17 cellular contexts compared by ENCODE assay signal in genomic region chr18:73979742-73980141, GRCh38.
DNase-seq lines count a peak whose midpoint lies in the region; ATAC-seq and TF ChIP-seq lines count a peak whose summit lies in the region.
"Had no signal": no experiment of that assay in that cellular context is flagged by ENCODE, and none has a peak within 500 bp of the region (broad histone marks: within the 10 kb centered on the region; RNA-seq: fewer than 3 reads in every experiment).

No MANE protein-coding gene starts in this region.

- TF ChIP-seq POLR2A in prostate gland (IDR thresholded peaks at IDR 0.05) = no peak

- H3K4me3 ChIP-seq in AG09309 (ENCODE audit: control insufficient read depth, low read depth, low read length) (no peak overlapping the region), astrocyte of the spinal cord (ENCODE audit: low read depth, low read length) (no peak overlapping the region), right cardiac atrium (ENCODE audit: low read length) (no peak overlapping the region), prostate gland (no peak overlapping the region)
- H3K4me3 ChIP-seq: pancreas, spleen, upper lobe of right lung had no signal

- TF ChIP-seq CTCF in AG09309 (IDR thresholded peaks at IDR 0.05; ENCODE audit: control insufficient read depth, insufficient read depth, low read depth, low read length, missing control alignments) = no peak
- TF ChIP-seq CTCF in astrocyte of the spinal cord (IDR thresholded peaks at IDR 0.05; ENCODE audit: low read depth, low read length) = no peak
- no peak for TF ChIP-seq CTCF in foreskin keratinocyte (conservative IDR thresholded peaks at IDR 0.05)
- no peak for TF ChIP-seq CTCF in prostate gland (IDR thresholded peaks at IDR 0.05)

- no peak overlapping the region for H3K27ac Mint-ChIP-seq in stimulated activated effector memory CD8-positive, alpha-beta T cell treated with anti-CD3 and anti-CD28 coated beads, Interleukin-12 subunit alpha, Interleukin-12 subunit beta, amount 100 ng/mL, for 72 hours
- H3K27ac Mint-ChIP-seq: activated CD4-positive, alpha-beta T cell treated with anti-CD3 and anti-CD28 coated beads, Interleukin-2, amount 10 ng/mL, durations not matched to agents 7 days and 5 days; activated naive CD4-positive, alpha-beta T cell treated with anti-CD3 and anti-CD28 coated beads, Interleukin-2, amount 50 U/mL, for 72 hours; stimulated activated naive CD8-positive, alpha-beta T cell treated with anti-CD3 and anti-CD28 coated beads, Interleukin-15, Interleukin-2, amounts not matched to agents 100 ng/mL and 50 ng/mL, for 24 hours had no signal

- DNase-seq in AG09309 (ENCODE audit: low read depth) = peak; percentile 41
- DNase-seq in NCI-H2029 (lab: John Stamatoyannopoulos, UW) = peak; percentile 6
- DNase-seq in astrocyte of the spinal cord (ENCODE audit: low read depth, low spot score) = peak; percentile 81
- peak; percentile 26 to 63 for DNase-seq in foreskin keratinocyte
- no peak for DNase-seq in right cardiac atrium
- no peak for DNase-seq in AG08395 (ENCODE audit: low spot score)
- no peak for DNase-seq in prostate gland (ENCODE audit: low spot score)
- no peak for DNase-seq in stimulated activated effector memory CD8-positive, alpha-beta T cell treated with anti-CD3 and anti-CD28 coated beads, Interleukin-12 subunit alpha, Interleukin-12 subunit beta, amount 100 ng/mL, for 72 hours (ENCODE audit: low spot score in 2 of 2)
- DNase-seq: activated CD4-positive, alpha-beta T cell treated with anti-CD3 and anti-CD28 coated beads, Interleukin-2, amount 10 ng/mL, durations not matched to agents 7 days and 5 days; activated T-cell treated with anti-CD3 and anti-CD28 coated beads for 4 hours; NCI-H1092; NK-92 treated with Interleukin-12 subunit alpha and Interleukin-12 subunit beta, amount 100 ng/mL, for 24 hours; pancreas; spleen; upper lobe of right lung had no signal

- intact Hi-C loops in right cardiac atrium (cut with DNase I) = no loop called here
- intact Hi-C loops in prostate gland (cut with DNase I) = no loop called here

- WGBS in right cardiac atrium = 49% methylated on average over 2 of the region's 2 CpGs
- 71% methylated on average over 2 of the region's 2 CpGs for WGBS in prostate gland

- H3K4me1 Mint-ChIP-seq in stimulated activated effector memory CD8-positive, alpha-beta T cell treated with anti-CD3 and anti-CD28 coated beads, Interleukin-12 subunit alpha, Interleukin-12 subunit beta, amount 100 ng/mL, for 72 hours = no peaks in the 10 kb centered on the region

- no peaks in the 10 kb centered on the region for H3K27me3 ChIP-seq in foreskin keratinocyte
- no peaks in the 10 kb centered on the region for H3K27me3 ChIP-seq in right cardiac atrium (ENCODE audit: control insufficient read depth, insufficient read depth)
- no peaks in the 10 kb centered on the region for H3K27me3 ChIP-seq in prostate gland (replicated peaks; ENCODE audit: insufficient read depth)
- H3K27me3 ChIP-seq: pancreas, spleen, upper lobe of right lung had no signal

- H3K27ac ChIP-seq in foreskin keratinocyte (no peak overlapping the region), right cardiac atrium (ENCODE audit: low read length) (no peak overlapping the region), prostate gland (no peak overlapping the region)
- H3K27ac ChIP-seq: pancreas, spleen, upper lobe of right lung had no signal

- ATAC-seq in foreskin keratinocyte (peak; percentile 54), right cardiac atrium (no peak)
- no peak for ATAC-seq in stimulated activated effector memory CD8-positive, alpha-beta T cell treated with anti-CD3 and anti-CD28 coated beads, Interleukin-12 subunit alpha, Interleukin-12 subunit beta, amount 100 ng/mL, for 72 hours
- ATAC-seq: activated naive CD4-positive, alpha-beta T cell treated with anti-CD3 and anti-CD28 coated beads, Interleukin-2, amount 50 U/mL, for 72 hours; pancreas had no signal

- H3K9me3 Mint-ChIP-seq in stimulated activated effector memory CD8-positive, alpha-beta T cell treated with anti-CD3 and anti-CD28 coated beads, Interleukin-12 subunit alpha, Interleukin-12 subunit beta, amount 100 ng/mL, for 72 hours = no peaks in the 10 kb centered on the region
- H3K9me3 Mint-ChIP-seq: activated CD4-positive, alpha-beta T cell treated with anti-CD3 and anti-CD28 coated beads, Interleukin-2, amount 10 ng/mL, durations not matched to agents 7 days and 5 days; activated naive CD4-positive, alpha-beta T cell treated with anti-CD3 and anti-CD28 coated beads, Interleukin-2, amount 50 U/mL, for 72 hours; stimulated activated naive CD8-positive, alpha-beta T cell treated with anti-CD3 and anti-CD28 coated beads, Interleukin-15, Interleukin-2, amounts not matched to agents 100 ng/mL and 50 ng/mL, for 24 hours had no signal

- no peaks in the 10 kb centered on the region for H3K4me1 ChIP-seq in foreskin keratinocyte
- no peaks in the 10 kb centered on the region for H3K4me1 ChIP-seq in right cardiac atrium (ENCODE audit: control insufficient read depth, insufficient read depth, low read length)
- H3K4me1 ChIP-seq in prostate gland (replicated peaks) = no peaks in the 10 kb centered on the region
- H3K4me1 ChIP-seq: pancreas, spleen, upper lobe of right lung had no signal

- H3K9me3 ChIP-seq in right cardiac atrium (ENCODE audit: control insufficient read depth, low read length) = no peaks in the 10 kb centered on the region
- no peaks in the 10 kb centered on the region for H3K9me3 ChIP-seq in prostate gland
- H3K9me3 ChIP-seq: pancreas, spleen, upper lobe of right lung had no signal

- no peaks in the 10 kb centered on the region for H3K36me3 Mint-ChIP-seq in stimulated activated effector memory CD8-positive, alpha-beta T cell treated with anti-CD3 and anti-CD28 coated beads, Interleukin-12 subunit alpha, Interleukin-12 subunit beta, amount 100 ng/mL, for 72 hours
- H3K36me3 Mint-ChIP-seq: activated naive CD4-positive, alpha-beta T cell treated with anti-CD3 and anti-CD28 coated beads, Interleukin-2, amount 50 U/mL, for 72 hours had no signal

- H3K36me3 ChIP-seq in prostate gland = no peaks in the 10 kb centered on the region
- H3K36me3 ChIP-seq: pancreas, spleen, upper lobe of right lung had no signal

- no peak overlapping the region for H3K4me3 Mint-ChIP-seq in stimulated activated effector memory CD8-positive, alpha-beta T cell treated with anti-CD3 and anti-CD28 coated beads, Interleukin-12 subunit alpha, Interleukin-12 subunit beta, amount 100 ng/mL, for 72 hours
- H3K4me3 Mint-ChIP-seq: activated CD4-positive, alpha-beta T cell treated with anti-CD3 and anti-CD28 coated beads, Interleukin-2, amount 10 ng/mL, durations not matched to agents 7 days and 5 days; stimulated activated naive CD8-positive, alpha-beta T cell treated with anti-CD3 and anti-CD28 coated beads, Interleukin-15, Interleukin-2, amounts not matched to agents 100 ng/mL and 50 ng/mL, for 24 hours had no signal

- in situ Hi-C loops in astrocyte of the spinal cord (cut with HindIII; ENCODE audit: low sequenced_read_pairs) = no loop called here

Comparison
In these comparisons a context has a peak if more than half of its experiments do, and no peak if none do; other contexts are left out.
1. DNase-seq: peak in AG09309 (single experiment), NCI-H2029 (single experiment), astrocyte of the spinal cord (single experiment) and foreskin keratinocyte (2 of 2); none in right cardiac atrium (0 of 3), AG08395 (single experiment), prostate gland (single experiment) and stimulated activated effector memory CD8-positive, alpha-beta T cell treated with anti-CD3 and anti-CD28 coated beads, Interleukin-12 subunit alpha, Interleukin-12 subunit beta, amount 100 ng/mL, for 72 hours (0 of 2).